ENCODE assay signal across 1 cellular context in the genomic region with DNA sequence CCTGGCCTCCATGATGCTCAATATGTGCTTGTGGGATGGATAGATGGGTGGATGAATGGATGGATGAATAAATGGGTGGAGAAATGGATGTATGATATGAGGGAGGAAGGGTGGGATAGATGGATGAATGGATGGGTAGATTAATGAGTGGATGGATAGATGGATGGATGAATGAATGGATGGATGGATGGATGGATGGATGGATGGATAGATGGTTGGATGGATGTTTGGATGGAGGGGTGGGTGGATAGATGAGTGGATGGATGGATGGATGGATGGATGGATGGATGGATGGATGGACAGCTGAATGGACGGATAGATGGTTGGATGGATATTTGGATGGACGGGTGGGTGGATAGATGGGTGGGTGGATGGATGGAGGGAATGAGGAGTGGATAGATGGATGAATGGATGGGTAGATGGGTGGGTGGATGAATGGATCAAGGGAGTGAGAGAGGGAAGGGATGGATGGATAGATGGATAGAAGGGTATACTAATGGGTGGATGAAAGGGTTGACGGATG.
TF ChIP-seq lines count a peak whose summit lies in the region.

No MANE protein-coding gene starts in this region.

TF ChIP-seq in HepG2, 621 proteins besides CTCF, POLR2A, EP300 and RAD21 (continued from another document):
- TF ChIP-seq, protein P1, sequence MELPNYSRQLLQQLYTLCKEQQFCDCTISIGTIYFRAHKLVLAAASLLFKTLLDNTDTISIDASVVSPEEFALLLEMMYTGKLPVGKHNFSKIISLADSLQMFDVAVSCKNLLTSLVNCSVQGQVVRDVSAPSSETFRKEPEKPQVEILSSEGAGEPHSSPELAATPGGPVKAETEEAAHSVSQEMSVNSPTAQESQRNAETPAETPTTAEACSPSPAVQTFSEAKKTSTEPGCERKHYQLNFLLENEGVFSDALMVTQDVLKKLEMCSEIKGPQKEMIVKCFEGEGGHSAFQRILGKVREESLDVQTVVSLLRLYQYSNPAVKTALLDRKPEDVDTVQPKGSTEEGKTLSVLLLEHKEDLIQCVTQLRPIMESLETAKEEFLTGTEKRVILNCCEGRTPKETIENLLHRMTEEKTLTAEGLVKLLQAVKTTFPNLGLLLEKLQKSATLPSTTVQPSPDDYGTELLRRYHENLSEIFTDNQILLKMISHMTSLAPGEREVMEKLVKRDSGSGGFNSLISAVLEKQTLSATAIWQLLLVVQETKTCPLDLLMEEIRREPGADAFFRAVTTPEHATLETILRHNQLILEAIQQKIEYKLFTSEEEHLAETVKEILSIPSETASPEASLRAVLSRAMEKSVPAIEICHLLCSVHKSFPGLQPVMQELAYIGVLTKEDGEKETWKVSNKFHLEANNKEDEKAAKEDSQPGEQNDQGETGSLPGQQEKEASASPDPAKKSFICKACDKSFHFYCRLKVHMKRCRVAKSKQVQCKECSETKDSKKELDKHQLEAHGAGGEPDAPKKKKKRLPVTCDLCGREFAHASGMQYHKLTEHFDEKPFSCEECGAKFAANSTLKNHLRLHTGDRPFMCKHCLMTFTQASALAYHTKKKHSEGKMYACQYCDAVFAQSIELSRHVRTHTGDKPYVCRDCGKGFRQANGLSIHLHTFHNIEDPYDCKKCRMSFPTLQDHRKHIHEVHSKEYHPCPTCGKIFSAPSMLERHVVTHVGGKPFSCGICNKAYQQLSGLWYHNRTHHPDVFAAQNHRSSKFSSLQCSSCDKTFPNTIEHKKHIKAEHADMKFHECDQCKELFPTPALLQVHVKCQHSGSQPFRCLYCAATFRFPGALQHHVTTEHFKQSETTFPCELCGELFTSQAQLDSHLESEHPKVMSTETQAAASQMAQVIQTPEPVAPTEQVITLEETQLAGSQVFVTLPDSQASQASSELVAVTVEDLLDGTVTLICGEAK (IDR thresholded peaks at IDR 0.05): peak; percentile 19; the same call in 1 of the 2 replicates
- TF ChIP-seq, protein P1 (CRISPR knock-in tag; IDR thresholded peaks at IDR 0.05): no peak
- 0 out of 2 replicates have a peak, but pooled peaks have one; percentile 72 for TF ChIP-seq CHCHD3 (CRISPR knock-in tag; IDR thresholded peaks at IDR 0.05)
- no peak for TF ChIP-seq ZNF569 (CRISPR knock-in tag; IDR thresholded peaks at IDR 0.05; ENCODE audit: borderline replicate concordance)
- TF ChIP-seq ARNT2 (CRISPR knock-in tag; IDR thresholded peaks at IDR 0.05; ENCODE audit: low read depth): no peak
- 0 out of 2 replicates have a peak, but pooled peaks have one; percentile 23 for TF ChIP-seq FOXA1 (IDR thresholded peaks at IDR 0.05)
- no peak for TF ChIP-seq FOXA1 (CRISPR knock-in tag; IDR thresholded peaks at IDR 0.05)
- TF ChIP-seq CHD4 (IDR thresholded peaks at IDR 0.05; ENCODE audit: borderline replicate concordance, low read length): 0 out of 2 replicates have a peak, but pooled peaks have one; percentile 5
- 0 out of 2 replicates have a peak, but pooled peaks have one; percentile 8 for TF ChIP-seq ZNF616 (CRISPR knock-in tag; IDR thresholded peaks at IDR 0.05; ENCODE audit: low read depth)
